Comparison of ENCODE assay signal across 8 cellular contexts in genomic region chr10:31808258-31809218, GRCh38.
DNase-seq lines count a peak whose midpoint lies in the region; ATAC-seq and TF ChIP-seq lines count a peak whose summit lies in the region.

No MANE protein-coding gene starts in this region.

- intact Hi-C loops in prostate gland (cut with DNase I): loop anchor here (2.0 to 5.0 kb wide), 3 partner anchors 1026 to 1081 kb away; no protein-coding TSS in a partner anchor

- no peaks in the 10 kb centered on the region for H3K27me3 Mint-ChIP-seq in activated naive CD8-positive, alpha-beta T cell treated with anti-CD3 and anti-CD28 coated beads, Interleukin-2, amount 10 ng/mL, durations not matched to agents 7 days and 5 days

- peaks cover 4% of the 10 kb centered on the region for H3K36me3 Mint-ChIP-seq in activated naive CD8-positive, alpha-beta T cell treated with anti-CD3 and anti-CD28 coated beads, Interleukin-2, amount 10 ng/mL, durations not matched to agents 7 days and 5 days

- peaks cover 5% of the 10 kb centered on the region for H3K4me1 Mint-ChIP-seq in activated naive CD8-positive, alpha-beta T cell treated with anti-CD3 and anti-CD28 coated beads, Interleukin-2, amount 10 ng/mL, durations not matched to agents 7 days and 5 days

- peak; percentile 33 for TF ChIP-seq CTCF in cardiac muscle cell (IDR thresholded peaks at IDR 0.05; ENCODE audit: low read depth, low read length)
- TF ChIP-seq CTCF in prostate gland (IDR thresholded peaks at IDR 0.05): peak; percentile 18 to 74 (median 62)

- POLR2A ChIA-PET in activated naive CD8-positive, alpha-beta T cell treated with anti-CD3 and anti-CD28 coated beads, Interleukin-2, amount 10 ng/mL, durations not matched to agents 7 days and 5 days (lab: Charles Lee): interaction anchor here (0.6 kb wide), 1 partner anchor 1090 kb away, joined by 4 read pairs; no protein-coding TSS in a partner anchor

- peak; percentile 51 for DNase-seq in NCI-H2171 treated with DMSO at 0.1 percent for 48 hours (lab: John Stamatoyannopoulos, UW)
- DNase-seq in NCI-H2171 (lab: John Stamatoyannopoulos, UW): no peak
- peak; percentile 21 for DNase-seq in NCI-H345 (lab: John Stamatoyannopoulos, UW)
- DNase-seq in activated naive CD8-positive, alpha-beta T cell treated with anti-CD3 and anti-CD28 coated beads, Interleukin-2, amount 10 ng/mL, durations not matched to agents 7 days and 5 days: peak; percentile 32
- DNase-seq in cardiac muscle cell (ENCODE audit: low read depth in 1 of 2, low spot score in 1 of 2): peak; percentile 44 to 88
- DNase-seq in prostate gland (ENCODE audit: low spot score): no peak
- no peak for DNase-seq in effector CD8-positive, alpha-beta T cell (lab: John Stamatoyannopoulos, UW)

- H3K27ac Mint-ChIP-seq in activated naive CD8-positive, alpha-beta T cell treated with anti-CD3 and anti-CD28 coated beads, Interleukin-2, amount 10 ng/mL, durations not matched to agents 7 days and 5 days: peak overlapping the region; percentile 89

- peak; percentile 64 for ATAC-seq in GM21528 (IDR thresholded peaks at IDR 0.05; ENCODE audit: low FRiP score, unreplicated experiment)
- ATAC-seq in activated naive CD8-positive, alpha-beta T cell treated with anti-CD3 and anti-CD28 coated beads, Interleukin-2, amount 10 ng/mL, durations not matched to agents 7 days and 5 days (ENCODE audit: low read depth): peak; percentile 56

- H3K4me3 Mint-ChIP-seq in activated naive CD8-positive, alpha-beta T cell treated with anti-CD3 and anti-CD28 coated beads, Interleukin-2, amount 10 ng/mL, durations not matched to agents 7 days and 5 days: peak overlapping the region; percentile 72

- H3K9me3 ChIP-seq in cardiac muscle cell (ENCODE audit: low read depth): no peaks in the 10 kb centered on the region
- no peaks in the 10 kb centered on the region for H3K9me3 ChIP-seq in prostate gland

- no peaks in the 10 kb centered on the region for H3K9me3 Mint-ChIP-seq in activated naive CD8-positive, alpha-beta T cell treated with anti-CD3 and anti-CD28 coated beads, Interleukin-2, amount 10 ng/mL, durations not matched to agents 7 days and 5 days

- H3K27me3 ChIP-seq in cardiac muscle cell (no peaks in the 10 kb centered on the region), prostate gland (replicated peaks; ENCODE audit: insufficient read depth) (no peaks in the 10 kb centered on the region)

- no peak for TF ChIP-seq POLR2A in prostate gland (IDR thresholded peaks at IDR 0.05)

- H3K4me1 ChIP-seq in cardiac muscle cell (ENCODE audit: low read depth) (no peaks in the 10 kb centered on the region), prostate gland (replicated peaks) (no peaks in the 10 kb centered on the region)

- H3K36me3 ChIP-seq in cardiac muscle cell: peaks cover 26% of the 10 kb centered on the region
- no peaks in the 10 kb centered on the region for H3K36me3 ChIP-seq in prostate gland

- H3K27ac ChIP-seq in cardiac muscle cell: peak overlapping the region; percentile 24
- peak overlapping the region; percentile 19 to 47 for H3K27ac ChIP-seq in prostate gland

- no peak overlapping the region for H3K4me3 ChIP-seq in cardiac muscle cell
- H3K4me3 ChIP-seq in prostate gland: no peak overlapping the region

- WGBS in prostate gland: 57% methylated on average over 6 of the region's 6 CpGs

Comparison
In these comparisons a context has a peak if more than half of its experiments do, and no peak if none do; other contexts are left out.
1. DNase-seq: peak in NCI-H2171 treated with DMSO at 0.1 percent for 48 hours (single experiment), NCI-H345 (single experiment), activated naive CD8-positive, alpha-beta T cell treated with anti-CD3 and anti-CD28 coated beads, Interleukin-2, amount 10 ng/mL, durations not matched to agents 7 days and 5 days (single experiment) and cardiac muscle cell (2 of 2); none in NCI-H2171 (single experiment), prostate gland (single experiment) and effector CD8-positive, alpha-beta T cell (single experiment).